In genomic region chr1:9653195-9653782, GRCh38 we compare ENCODE assay signal across 1 cellular context.
TF ChIP-seq lines count a peak whose summit lies in the region.

No MANE protein-coding gene starts in this region.

TF ChIP-seq in GM23338, 12 proteins besides CTCF, POLR2A, EP300 and RAD21 (continued from another document):
- no peak for TF ChIP-seq EZH2phosphoT487 (IDR thresholded peaks at IDR 0.05; ENCODE audit: unreplicated experiment)
- TF ChIP-seq JUNB (IDR thresholded peaks at IDR 0.05; ENCODE audit: unreplicated experiment), result no peak
- no peak for TF ChIP-seq NANOG (IDR thresholded peaks at IDR 0.05; ENCODE audit: borderline replicate concordance)
- no peak for TF ChIP-seq EZH2 (IDR thresholded peaks at IDR 0.05; ENCODE audit: low read depth, unreplicated experiment)
- no peak for TF ChIP-seq ZNF114 (CRISPR knock-in tag; IDR thresholded peaks at IDR 0.05)
TF ChIP-seq in GM23338: peak in this region for 0.
